11 cellular contexts compared by ENCODE assay signal in genomic region chr1:76254165-76255043, GRCh38.
DNase-seq lines count a peak whose midpoint lies in the region; ATAC-seq lines count a peak whose summit lies in the region.
"Had no signal": no experiment of that assay in that cellular context is flagged by ENCODE, and none has a peak within 500 bp of the region (broad histone marks: within the 10 kb centered on the region; RNA-seq: fewer than 3 reads in every experiment).

No MANE protein-coding gene starts in this region.

- no peak overlapping the region for H3K27ac ChIP-seq in right cardiac atrium (ENCODE audit: low read length)

- intact Hi-C loops in right cardiac atrium (cut with DNase I), result no loop called here
- intact Hi-C loops in Right ventricle myocardium inferior (cut with DNase I), result no loop called here

- no peaks in the 10 kb centered on the region for H3K4me1 ChIP-seq in right cardiac atrium (ENCODE audit: control insufficient read depth, insufficient read depth, low read length)

- H3K9me3 ChIP-seq in right cardiac atrium (ENCODE audit: control insufficient read depth, low read length), result no peaks in the 10 kb centered on the region

- ATAC-seq in right cardiac atrium (peak; percentile 60 to 91), Right ventricle myocardium inferior (no peak), left lobe of liver (no peak), GM19328 (IDR thresholded peaks at IDR 0.05; ENCODE audit: unreplicated experiment) (no peak)
- ATAC-seq: natural killer cell treated with Interleukin-12 subunit alpha and Interleukin-12 subunit beta and Interleukin-15 and Interleukin-18, amount 100 ng/mL, for 72 hours had no signal

- 68% methylated on average over 9 of the region's 9 CpGs for WGBS in right cardiac atrium

- H3K27me3 ChIP-seq in right cardiac atrium (ENCODE audit: control insufficient read depth, insufficient read depth), result no peaks in the 10 kb centered on the region

- DNase-seq in right cardiac atrium, result no peak
- no peak for DNase-seq in Right ventricle myocardium inferior (ENCODE audit: missing footprints)
- DNase-seq in NCI-H748 (lab: John Stamatoyannopoulos, UW; ENCODE audit: unreplicated experiment), result peak; percentile 77
- DNase-seq in dermis blood vessel endothelial cell, result peak; percentile 98
- peak; percentile 22 for DNase-seq in renal cortical epithelial cell (ENCODE audit: low read depth)
- no peak for DNase-seq in left lobe of liver (ENCODE audit: low spot score)
- DNase-seq in activated CD4-positive, CD25-positive, alpha-beta regulatory T cell treated with anti-CD3 and anti-CD28 coated beads, Interleukin-2, amount 50 U/mL, for 72 hours, result no peak
- DNase-seq: hippocampal formation, SHP77 had no signal

- H3K4me3 ChIP-seq in right cardiac atrium (ENCODE audit: low read length), result no peak overlapping the region

Comparison
In these comparisons a context has a peak if more than half of its experiments do, and no peak if none do; other contexts are left out.
1. ATAC-seq: peak in right cardiac atrium (2 of 2); none in Right ventricle myocardium inferior (single experiment), left lobe of liver (single experiment) and GM19328 (single experiment).
2. DNase-seq: peak in NCI-H748 (single experiment), dermis blood vessel endothelial cell (single experiment) and renal cortical epithelial cell (single experiment); none in right cardiac atrium (0 of 3), Right ventricle myocardium inferior (single experiment), left lobe of liver (single experiment) and activated CD4-positive, CD25-positive, alpha-beta regulatory T cell treated with anti-CD3 and anti-CD28 coated beads, Interleukin-2, amount 50 U/mL, for 72 hours (single experiment).